ENCODE assay signal across 19 cellular contexts in the genomic region with DNA sequence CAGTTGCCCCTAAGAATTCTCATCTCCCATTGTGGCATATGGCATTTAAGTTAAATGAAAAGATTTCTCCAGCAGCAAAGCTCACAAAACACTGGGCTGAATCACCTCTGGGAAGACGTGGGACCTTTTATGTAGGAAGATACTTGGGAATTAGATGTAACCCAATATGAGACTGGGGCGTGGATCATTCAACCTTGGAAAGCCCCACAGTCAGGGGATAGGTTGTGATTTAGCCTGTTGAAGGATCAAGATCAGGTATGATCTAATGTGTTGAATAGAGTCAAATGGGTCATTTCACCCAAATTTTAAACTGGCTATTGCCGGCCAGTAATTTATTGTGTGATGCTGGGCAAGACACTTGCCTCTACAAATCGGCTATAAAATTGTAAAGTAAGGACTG. TPM values are rescaled to one million over a fixed set of nuclear protein-coding genes. Genes with fewer than 3 reads are reported as not detected.
A peak's percentile ranks its signal among the peaks of the same experiment; 100 is the strongest.
DNase-seq lines count a peak whose midpoint lies in the region; FAIRE-seq and TF ChIP-seq lines count a peak whose summit lies in the region.
"Had no signal": no experiment of that assay in that cellular context is flagged by ENCODE, and none has a peak within 500 bp of the region (broad histone marks: within the 10 kb centered on the region; RNA-seq: fewer than 3 reads in every experiment).

No MANE protein-coding gene starts in this region.

- H2AFZ ChIP-seq in smooth muscle cell (ENCODE audit: low read depth), result no peak overlapping the region
- H2AFZ ChIP-seq in OCI-LY7 (ENCODE audit: low read length), result no peak overlapping the region

- CTCF ChIA-PET in OCI-LY7 (lab: Charles Lee; ENCODE audit: unreplicated experiment), result no interaction called here

- FAIRE-seq in RCC 7860 (lab: Jason Lieb, UNC) (no peak), GM12891 (lab: Jason Lieb, UNC) (no peak)
- FAIRE-seq: HTR-8/SVneo had no signal

- POLR2A ChIA-PET in OCI-LY7 (lab: Charles Lee), result no interaction called here

- intact Hi-C loops in OCI-LY7 (cut with micrococcal nuclease; ENCODE audit: unreplicated experiment), result no loop called here

- peak overlapping the region; percentile 18 for H3K9ac ChIP-seq in smooth muscle cell (ENCODE audit: low read depth)

- H3K4me1 ChIP-seq in smooth muscle cell (ENCODE audit: low read depth) (peaks cover 23% of the 10 kb centered on the region), OCI-LY7 (ENCODE audit: insufficient read depth, low read length, poor library complexity, severe bottlenecking) (no peaks in the 10 kb centered on the region)
- H3K4me1 ChIP-seq: BE2C had no signal

- H3K27ac ChIP-seq in epithelial cell of prostate (peak overlapping the region; percentile 99), smooth muscle cell (ENCODE audit: low read depth) (peak overlapping the region; percentile 90), OCI-LY7 (ENCODE audit: low read depth, low read length, poor library complexity, severe bottlenecking) (no peak overlapping the region)
- H3K27ac ChIP-seq: Peyer's patch, SK-N-MC had no signal

- no peaks in the 10 kb centered on the region for H3K9me3 ChIP-seq in smooth muscle cell (replicated peaks; ENCODE audit: low read depth)
- no peaks in the 10 kb centered on the region for H3K9me3 ChIP-seq in OCI-LY7 (ENCODE audit: low read length)
- H3K9me3 ChIP-seq: BE2C had no signal

- TF ChIP-seq POLR2A in GM12891 (IDR thresholded peaks at IDR 0.05; ENCODE audit: low read depth, low read length), result no peak

- no peaks in the 10 kb centered on the region for H3K79me2 ChIP-seq in smooth muscle cell (ENCODE audit: low read depth)
- H3K79me2 ChIP-seq in OCI-LY7 (ENCODE audit: insufficient read depth, low read depth, low read length), result no peaks in the 10 kb centered on the region

- 81% methylated on average over 4 of the region's 4 CpGs for WGBS in smooth muscle cell (ENCODE audit: low lambda C conversion rate)

- BruUV-seq in OCI-LY7 (replicated peaks; lab: Mats Ljungman, UMichigan), result no TSS peak

- TF ChIP-seq CTCF in smooth muscle cell (IDR thresholded peaks at IDR 0.05; ENCODE audit: borderline replicate concordance, insufficient read depth, poor library complexity, severe bottlenecking) (no peak), OCI-LY7 (conservative IDR thresholded peaks at IDR 0.05; ENCODE audit: low read length) (no peak)

- H3K36me3 ChIP-seq in smooth muscle cell (ENCODE audit: low read depth) (no peaks in the 10 kb centered on the region), OCI-LY7 (ENCODE audit: insufficient read depth, low read length) (no peaks in the 10 kb centered on the region)
- H3K36me3 ChIP-seq: BE2C, Peyer's patch had no signal

- peaks cover 6% of the 10 kb centered on the region for H3F3A ChIP-seq in smooth muscle cell (ENCODE audit: low read depth)

- peak; percentile 27 for DNase-seq in NCI-H2171 treated with DMSO at 0.1 percent for 48 hours (lab: John Stamatoyannopoulos, UW)
- DNase-seq in NCI-H2171 (lab: John Stamatoyannopoulos, UW), result no peak
- peak; percentile 26 for DNase-seq in RCC 7860 (ENCODE audit: low spot score)
- DNase-seq in epithelial cell of prostate (ENCODE audit: low read depth, low spot score), result peak; percentile 60
- DNase-seq in smooth muscle cell (lab: John Stamatoyannopoulos, UW; ENCODE audit: unreplicated experiment), result no peak
- DNase-seq in AG20443 (ENCODE audit: low spot score), result no peak
- no peak for DNase-seq in OCI-LY7 (ENCODE audit: low spot score)
- no peak for DNase-seq in GM12891 (ENCODE audit: insufficient read length, low spot score)
- DNase-seq: BE2C; CD4-positive, CD25-positive, alpha-beta regulatory T cell; COR-L47; H7; NCI-H1417 treated with DMSO at 0.1 percent for 48 hours; NCI-H1930; NCI-H510A; Peyer's patch; SHP77 had no signal

- H3K9me2 ChIP-seq in OCI-LY7 (ENCODE audit: insufficient read depth, low read length), result no peaks in the 10 kb centered on the region

- H4K20me1 ChIP-seq in smooth muscle cell (ENCODE audit: low read depth), result no peaks in the 10 kb centered on the region
- H4K20me1 ChIP-seq in OCI-LY7 (ENCODE audit: insufficient read depth, low read length), result no peaks in the 10 kb centered on the region

- no peak overlapping the region for H3K4me3 ChIP-seq in smooth muscle cell
- H3K4me3 ChIP-seq in OCI-LY7 (ENCODE audit: low read depth, low read length, poor library complexity, severe bottlenecking), result no peak overlapping the region
- H3K4me3 ChIP-seq: Peyer's patch, SK-N-MC had no signal

- peak overlapping the region; percentile 0 for H3K4me2 ChIP-seq in smooth muscle cell
- no peak overlapping the region for H3K4me2 ChIP-seq in OCI-LY7 (ENCODE audit: low read length)

- H3K27me3 ChIP-seq in smooth muscle cell (ENCODE audit: low read depth), result no peaks in the 10 kb centered on the region
- H3K27me3 ChIP-seq: Peyer's patch had no signal

TF ChIP-seq in GM12891, 5 proteins besides CTCF, POLR2A, EP300 and RAD21:
- TF ChIP-seq POLR2AphosphoS5 (IDR thresholded peaks at IDR 0.05; ENCODE audit: low read depth, low read length) (no peak), SPI1 (IDR thresholded peaks at IDR 0.05; ENCODE audit: low read depth, low read length) (no peak), POU2F2 (IDR thresholded peaks at IDR 0.05; ENCODE audit: low read depth, low read length) (no peak), PAX5 (IDR thresholded peaks at IDR 0.05; ENCODE audit: insufficient read depth, low read length, severe bottlenecking) (no peak), TAF1 (IDR thresholded peaks at IDR 0.05; ENCODE audit: low read depth, low read length) (no peak)

RNA-seq across cellular contexts. Expression of gene LIPG, which starts 47.0 kb away (rescaled TPM):
- total RNA-seq in smooth muscle cell, result 25.6 and 34.1 TPM in 2 replicates
- polyA plus RNA-seq in smooth muscle cell, result 15.3 and 25.5 TPM in 2 replicates
- total RNA-seq in OCI-LY7 (2014; rRNA removed; shearing (Covaris generic)), result not detected in 2 replicates
- total RNA-seq in OCI-LY7 (2022), result not detected in 2 replicates
- polyA plus RNA-seq in GM12891 (2012; ENCODE audit: low read depth, missing spikeins), result 0.40 TPM
- total RNA-seq: CD4-positive, CD25-positive, alpha-beta regulatory T cell had no signal
- polyA plus RNA-seq: CD4-positive, CD25-positive, alpha-beta regulatory T cell had no signal

Comparison
In these comparisons a context has a peak if more than half of its experiments do, and no peak if none do; other contexts are left out.
1. DNase-seq: peak in NCI-H2171 treated with DMSO at 0.1 percent for 48 hours (single experiment), RCC 7860 (single experiment) and epithelial cell of prostate (single experiment); none in NCI-H2171 (single experiment), smooth muscle cell (single experiment), AG20443 (single experiment), OCI-LY7 (single experiment) and GM12891 (single experiment).
2. RNA of gene LIPG, which starts 47.0 kb away (total RNA-seq): 25.6 to 34.1 TPM in smooth muscle cell; not detected in OCI-LY7; every median in the first group is over 10 times any median in the second.